8 cellular contexts compared by ENCODE assay signal in genomic region chr1:8873506-8874229, GRCh38. TPM values are rescaled to one million over a fixed set of nuclear protein-coding genes. Genes with fewer than 3 reads are reported as not detected.
DNase-seq lines count a peak whose midpoint lies in the region; ATAC-seq, FAIRE-seq and TF ChIP-seq lines count a peak whose summit lies in the region.

No MANE protein-coding gene starts in this region.

- H3K4me1 ChIP-seq in IMR-90 (ENCODE audit: control insufficient read depth, insufficient read depth, low read length) = peaks cover 42% of the 10 kb centered on the region
- peaks cover 61% of the 10 kb centered on the region for H3K4me1 ChIP-seq in mammary epithelial cell (ENCODE audit: insufficient read depth, low read length)
- peaks cover 52% of the 10 kb centered on the region for H3K4me1 ChIP-seq in keratinocyte (ENCODE audit: control insufficient read depth, extremely low read depth, insufficient read depth, low read length)

- H3K9ac ChIP-seq in IMR-90 (ENCODE audit: low read depth, low read length) = no peak overlapping the region; the same call in 1 of the 2 replicates
- peak overlapping the region; percentile 30 for H3K9ac ChIP-seq in mammary epithelial cell (ENCODE audit: insufficient read depth, low read length)
- H3K9ac ChIP-seq in keratinocyte (ENCODE audit: control insufficient read depth, extremely low read depth, insufficient read depth, low read length) = peak overlapping the region; percentile 56

- 0 out of 2 replicates have a peak overlapping the region, but pooled peaks have one; percentile 8 for H3K14ac ChIP-seq in IMR-90 (replicated peaks; ENCODE audit: low read depth, low read length)

- no peak for TF ChIP-seq RAD21 in IMR-90 (IDR thresholded peaks at IDR 0.05; ENCODE audit: low read length)

- no peaks in the 10 kb centered on the region for H3K9me3 ChIP-seq in IMR-90 (ENCODE audit: control insufficient read depth, insufficient read depth, low read length)
- H3K9me3 ChIP-seq in mammary epithelial cell (replicated peaks; ENCODE audit: insufficient read depth, low read length) = no peaks in the 10 kb centered on the region
- no peaks in the 10 kb centered on the region for H3K9me3 ChIP-seq in keratinocyte (ENCODE audit: control insufficient read depth, low read depth, low read length)

- H3K79me1 ChIP-seq in IMR-90 (ENCODE audit: low read depth in 1 of 2, low read length in 2 of 2) = peaks cover 35 to 61% of the 10 kb centered on the region in 2 experiments

- dilution Hi-C loops in IMR-90 (cut with HindIII; ENCODE audit: low sequenced_read_pairs, unreplicated experiment) (no loop called here), mammary epithelial cell (cut with HindIII; ENCODE audit: low sequenced_read_pairs) (no loop called here), keratinocyte (cut with MboI; ENCODE audit: extremely low pct_ligation_motif_present, low sequenced_read_pairs) (no loop called here)

- H3K36me3 ChIP-seq in IMR-90 (ENCODE audit: control insufficient read depth, insufficient read depth, low read length) (peaks cover 65% of the 10 kb centered on the region), mammary epithelial cell (ENCODE audit: insufficient read depth, low read length) (peaks cover 57% of the 10 kb centered on the region), keratinocyte (ENCODE audit: control insufficient read depth in 2 of 2, extremely low read depth in 1 of 2, insufficient read depth in 2 of 2, low read length in 2 of 2) (peaks cover 45 to 60% of the 10 kb centered on the region in 2 experiments)

- intact Hi-C loops in IMR-90 (cut with micrococcal nuclease) (loop anchor here (5.0 kb wide), 2 partner anchors 114 to 134 kb away; no protein-coding TSS in a partner anchor), mammary epithelial cell (cut with micrococcal nuclease) (loop anchor here (1.0 kb wide), 1 partner anchor 31 kb away; no protein-coding TSS in a partner anchor)

- H3K27me3 ChIP-seq in IMR-90 (ENCODE audit: control insufficient read depth, insufficient read depth, low read length) (no peaks in the 10 kb centered on the region), mammary epithelial cell (ENCODE audit: insufficient read depth, low read length) (no peaks in the 10 kb centered on the region), keratinocyte (ENCODE audit: control insufficient read depth, extremely low read depth, insufficient read depth, low read length) (no peaks in the 10 kb centered on the region)

- no peak overlapping the region for H4K91ac ChIP-seq in IMR-90 (ENCODE audit: insufficient read depth, low read depth, low read length)

- in situ Hi-C loops in IMR-90 (cut with MboI; ENCODE audit: low sequenced_read_pairs) = loop anchor here (25.0 kb wide), 1 partner anchor 886 kb away; no protein-coding TSS in a partner anchor
- in situ Hi-C loops in mammary epithelial cell (cut with MboI; ENCODE audit: low sequenced_read_pairs in 2 of 2) = loop anchor here in 1 of 2 donors (25.0 kb wide), 1 partner anchor 114 kb away; no protein-coding TSS in a partner anchor

- H3K27ac ChIP-seq in IMR-90 (ENCODE audit: insufficient read depth, low read length) (peak overlapping the region; percentile 41), mammary epithelial cell (ENCODE audit: insufficient read depth, low read depth, low read length) (peak overlapping the region; percentile 93), keratinocyte (ENCODE audit: control insufficient read depth, insufficient read depth, low read length) (peak overlapping the region; percentile 76)

- peak; percentile 88 for FAIRE-seq in keratinocyte (lab: Jason Lieb, UNC)
- FAIRE-seq in GM12891 (lab: Jason Lieb, UNC) = no peak

- peaks cover 92% of the 10 kb centered on the region for H3K79me2 ChIP-seq in mammary epithelial cell (ENCODE audit: insufficient read depth, low read length)
- H3K79me2 ChIP-seq in keratinocyte (ENCODE audit: control insufficient read depth, insufficient read depth, low read length) = peaks cover 86% of the 10 kb centered on the region

- peak; percentile 86 for DNase-seq in AG09319 (ENCODE audit: extremely low read depth, low read depth)
- DNase-seq in IMR-90 = peak; percentile 98
- peak; percentile 31 to 50 (median 45) for DNase-seq in activated CD4-positive, CD25-positive, alpha-beta regulatory T cell (lab: John Stamatoyannopoulos, UW)
- DNase-seq in mammary epithelial cell = peak; percentile 99
- DNase-seq in keratinocyte (ENCODE audit: low read depth, low spot score) = peak; percentile 93
- peak; percentile 50 to 83 (median 64) for DNase-seq in stimulated activated CD4-positive, alpha-beta T cell treated with anti-CD3 and anti-CD28 coated beads, Interleukin-1b, Interleukin-23, amount 100 ng/mL, for 24 hours (ENCODE audit: low read depth in 4 of 4, low spot score in 1 of 4)
- DNase-seq in GM12891 (ENCODE audit: insufficient read length, low spot score) = no peak

- no peak overlapping the region for H2AK5ac ChIP-seq in IMR-90 (ENCODE audit: low read depth, low read length)

- peaks cover 97% of the 10 kb centered on the region for H4K20me1 ChIP-seq in IMR-90 (ENCODE audit: insufficient read depth, low read length)
- H4K20me1 ChIP-seq in mammary epithelial cell (ENCODE audit: insufficient read depth, low read length) = peaks cover 28% of the 10 kb centered on the region
- peaks cover 64% of the 10 kb centered on the region for H4K20me1 ChIP-seq in keratinocyte (ENCODE audit: control insufficient read depth, extremely low read depth, insufficient read depth, low read length)

- no peak overlapping the region for H4K5ac ChIP-seq in IMR-90 (ENCODE audit: low read depth, low read length)

- WGBS in IMR-90 (ENCODE audit: extremely low coverage in 2 of 2, insufficient read length in 1 of 2), 2 experiments = 0% methylated on average over 2 of the region's 5 CpGs; no CpG with 5 or more reads in 1 of the 2 experiments
- 0% methylated on average over 4 of the region's 5 CpGs for WGBS in mammary epithelial cell (ENCODE audit: low coverage, missing lambda C conversion rate)

- no peak overlapping the region for H2AFZ ChIP-seq in IMR-90 (replicated peaks; ENCODE audit: low read length, poor library complexity)
- H2AFZ ChIP-seq in mammary epithelial cell (ENCODE audit: low read depth, low read length) = no peak overlapping the region
- no peak overlapping the region for H2AFZ ChIP-seq in keratinocyte (ENCODE audit: control insufficient read depth, low read length)

- POLR2A ChIA-PET in IMR-90 (lab: Charles Lee; ENCODE audit: unreplicated experiment) = no interaction called here

- BruUV-seq in IMR-90 (replicated peaks; lab: Mats Ljungman, UMichigan) = no TSS peak
- BruUV-seq in mammary epithelial cell (replicated peaks; lab: Mats Ljungman, UMichigan) = TSS peak; percentile 27

- TF ChIP-seq POLR2A in IMR-90 (IDR thresholded peaks at IDR 0.05; ENCODE audit: low read depth, low read length) = peak; percentile 73
- no peak for TF ChIP-seq POLR2A in GM12891 (IDR thresholded peaks at IDR 0.05; ENCODE audit: low read depth, low read length)

- H2BK120ac ChIP-seq in IMR-90 (ENCODE audit: low read depth, low read length) = no peak overlapping the region

- peak; percentile 66 for ATAC-seq in IMR-90 (ENCODE audit: low read depth)
- ATAC-seq in HG02678 (IDR thresholded peaks at IDR 0.05; ENCODE audit: unreplicated experiment) = no peak

- TF ChIP-seq CTCF in AG09319 (IDR thresholded peaks at IDR 0.05; ENCODE audit: low read depth, low read length) = no peak
- no peak for TF ChIP-seq CTCF in IMR-90 (conservative IDR thresholded peaks at IDR 0.05; ENCODE audit: low read depth, low read length)
- TF ChIP-seq CTCF in mammary epithelial cell (conservative IDR thresholded peaks at IDR 0.05 in 1 of 2, IDR thresholded peaks at IDR 0.05 in 1 of 2; ENCODE audit: extremely low read depth in 1 of 2, insufficient read depth in 1 of 2, low read depth in 1 of 2, low read length in 2 of 2) = no peak
- TF ChIP-seq CTCF in keratinocyte (optimal IDR thresholded peaks at IDR 0.05 in 1 of 3, IDR thresholded peaks at IDR 0.05 in 1 of 3, conservative IDR thresholded peaks at IDR 0.05 in 1 of 3; ENCODE audit: extremely low read depth in 1 of 3, insufficient read depth in 2 of 3, low read length in 3 of 3) = no peak

- no peak overlapping the region for H3K18ac ChIP-seq in IMR-90 (ENCODE audit: low read depth, low read length)

- no peak overlapping the region for H3K56ac ChIP-seq in IMR-90 (ENCODE audit: extremely low read depth, insufficient read depth, low read length)

- H3K23ac ChIP-seq in IMR-90 (ENCODE audit: low read depth, low read length) = peak overlapping the region; percentile 28; the same call in 1 of the 2 replicates

- H2AK9ac ChIP-seq in IMR-90 (replicated peaks; ENCODE audit: low read depth, low read length, poor library complexity) = no peak overlapping the region

- H2BK15ac ChIP-seq in IMR-90 (ENCODE audit: low read depth, low read length) = no peak overlapping the region

- H3K9me1 ChIP-seq in IMR-90 (ENCODE audit: insufficient read depth, low read length) (peaks cover 24% of the 10 kb centered on the region), keratinocyte (ENCODE audit: control insufficient read depth, extremely low read depth, insufficient read depth, low read length) (peaks cover 8% of the 10 kb centered on the region)

- H3K4me2 ChIP-seq in IMR-90 (ENCODE audit: low read depth, low read length) = peak overlapping the region; percentile 14; the same call in 1 of the 2 replicates
- peak overlapping the region; percentile 89 for H3K4me2 ChIP-seq in mammary epithelial cell (ENCODE audit: insufficient read depth, low read depth, low read length)
- H3K4me2 ChIP-seq in keratinocyte (ENCODE audit: control insufficient read depth, extremely low read depth, insufficient read depth, low read depth, low read length) = peak overlapping the region; percentile 73

- CTCF ChIA-PET in IMR-90 (lab: Yijun Ruan, JAX) (interaction anchor here (0.9 to 1.2 kb wide), 3 partner anchors 9 to 14 kb away, joined by 3 to 5 read pairs (median 3); no protein-coding TSS in a partner anchor), mammary epithelial cell (lab: Charles Lee; ENCODE audit: low non-redundant PET) (interaction anchor here (0.7 kb wide), 1 partner anchor 25 kb away, joined by 6 read pairs; no protein-coding TSS in a partner anchor)

- H3K4me3 ChIP-seq in IMR-90 (ENCODE audit: insufficient read depth, low read depth, low read length) (no peak overlapping the region), mammary epithelial cell (replicated peaks in 1 of 3; ENCODE audit: insufficient read depth in 1 of 3, low read depth in 2 of 3, low read length in 3 of 3) (peak overlapping the region in 2 of 3 experiments; percentile 4 to 35), keratinocyte (ENCODE audit: control insufficient read depth in 2 of 3, extremely low read depth in 1 of 3, insufficient read depth in 2 of 3, low read depth in 1 of 3, low read length in 3 of 3) (peak overlapping the region; percentile 0 to 45 (median 45))

- H3K4ac ChIP-seq in IMR-90 (ENCODE audit: low read depth, low read length) = peak overlapping the region; percentile 49

- H2BK5ac ChIP-seq in IMR-90 (ENCODE audit: low read depth, low read length, poor library complexity, severe bottlenecking) = peak overlapping the region; percentile 17

- H4K8ac ChIP-seq in IMR-90 (ENCODE audit: low read depth in 2 of 2, low read length in 2 of 2) = 0 out of 4 replicates have a peak overlapping the region, but pooled peaks of 1 of the 2 experiments have one; percentile 2

- no peak overlapping the region for H2BK20ac ChIP-seq in IMR-90 (ENCODE audit: low read depth, low read length)

RNA-seq across cellular contexts. Expression of gene ENO1, which starts 4.8 kb away (rescaled TPM):
- 2,952 and 3,643 TPM in 2 replicates for total RNA-seq in IMR-90 (2012; rRNA removed)
- 2,094 and 2,125 TPM in 2 replicates for polyA plus RNA-seq in IMR-90 (2012; rRNA removed)
- polyA plus RNA-seq in IMR-90 (2012; cell fraction: cytosol; rRNA removed) = 1,308 and 1,582 TPM in 2 replicates
- polyA plus RNA-seq in IMR-90 (2012; cell fraction: nucleus; rRNA removed; ENCODE audit: low replicate concordance) = 1,133 and 1,170 TPM in 2 replicates
- 1,000 to 10,000 TPM; 1,459 to 2,190 TPM for total RNA-seq in mammary epithelial cell
- 3,004 TPM for polyA plus RNA-seq in mammary epithelial cell
- 2,906 TPM for polyA minus RNA-seq in mammary epithelial cell
- 1,831 to 2,152 TPM (median 1,908 TPM) in 3 replicates for polyA plus RNA-seq in keratinocyte
- polyA plus RNA-seq in keratinocyte (2011; ENCODE audit: low read depth) = 5,319 TPM
- polyA plus RNA-seq in keratinocyte (2011; cell fraction: cytosol; rRNA removed) = 1,516 and 1,792 TPM in 2 replicates
- 1,367 and 1,540 TPM in 2 replicates for polyA plus RNA-seq in keratinocyte (2011; cell fraction: nucleus; rRNA removed)
- polyA plus RNA-seq in keratinocyte (2012; ENCODE audit: low replicate concordance) = 973 and 2,209 TPM in 2 replicates
- polyA minus RNA-seq in keratinocyte = 2,026 to 2,762 TPM (median 2,694 TPM) in 3 replicates
- 1,962 TPM for polyA minus RNA-seq in keratinocyte (2011; cell fraction: cytosol; rRNA and poly(A)+ RNA removed)
- polyA minus RNA-seq in keratinocyte (2011; cell fraction: nucleus; rRNA and poly(A)+ RNA removed) = 651 and 812 TPM in 2 replicates
- polyA plus RNA-seq in GM12891 (2012; ENCODE audit: low read depth, missing spikeins) = 2,629 TPM

RNA-seq across cellular contexts. Expression of gene RERE, which starts 56.2 kb away (rescaled TPM):
- total RNA-seq in IMR-90 (2012; rRNA removed) (11.5 and 15.8 TPM in 2 replicates), mammary epithelial cell (10 to 100 TPM; 20.7 to 48.4 TPM)
- polyA plus RNA-seq in IMR-90 (2012; rRNA removed) (13.5 and 25.1 TPM in 2 replicates), mammary epithelial cell (2.1 TPM), keratinocyte (2.8 to 3.8 TPM (median 3.6 TPM) in 3 replicates)
- 7.6 and 12.1 TPM in 2 replicates for polyA plus RNA-seq in IMR-90 (2012; cell fraction: cytosol; rRNA removed)
- 27.4 and 39.6 TPM in 2 replicates for polyA plus RNA-seq in IMR-90 (2012; cell fraction: nucleus; rRNA removed; ENCODE audit: low replicate concordance)
- polyA minus RNA-seq in mammary epithelial cell (116 TPM), keratinocyte (22.0 to 29.9 TPM (median 28.0 TPM) in 3 replicates)
- polyA plus RNA-seq in keratinocyte (2011; ENCODE audit: low read depth) = 32.8 TPM
- polyA plus RNA-seq in keratinocyte (2011; cell fraction: cytosol; rRNA removed) = 8.1 and 10.5 TPM in 2 replicates
- 26.3 and 30.2 TPM in 2 replicates for polyA plus RNA-seq in keratinocyte (2011; cell fraction: nucleus; rRNA removed)
- polyA plus RNA-seq in keratinocyte (2012; ENCODE audit: low replicate concordance) = 13.7 and 17.2 TPM in 2 replicates
- 28.6 TPM for polyA minus RNA-seq in keratinocyte (2011; cell fraction: cytosol; rRNA and poly(A)+ RNA removed)
- 16.4 and 51.3 TPM in 2 replicates for polyA minus RNA-seq in keratinocyte (2011; cell fraction: nucleus; rRNA and poly(A)+ RNA removed)
- 21.3 TPM for polyA plus RNA-seq in GM12891 (2012; ENCODE audit: low read depth, missing spikeins)

Comparison
In these comparisons a context has a peak if more than half of its experiments do, and no peak if none do; other contexts are left out.
1. H3K27ac ChIP-seq: peak in every context shown above with its lines; median percentile 93 in mammary epithelial cell; 76 in keratinocyte; 41 in IMR-90.
2. H3K4me2 ChIP-seq: peak in every context shown above with its lines; median percentile 89 in mammary epithelial cell; 73 in keratinocyte; 14 in IMR-90.